In the genomic region with DNA sequence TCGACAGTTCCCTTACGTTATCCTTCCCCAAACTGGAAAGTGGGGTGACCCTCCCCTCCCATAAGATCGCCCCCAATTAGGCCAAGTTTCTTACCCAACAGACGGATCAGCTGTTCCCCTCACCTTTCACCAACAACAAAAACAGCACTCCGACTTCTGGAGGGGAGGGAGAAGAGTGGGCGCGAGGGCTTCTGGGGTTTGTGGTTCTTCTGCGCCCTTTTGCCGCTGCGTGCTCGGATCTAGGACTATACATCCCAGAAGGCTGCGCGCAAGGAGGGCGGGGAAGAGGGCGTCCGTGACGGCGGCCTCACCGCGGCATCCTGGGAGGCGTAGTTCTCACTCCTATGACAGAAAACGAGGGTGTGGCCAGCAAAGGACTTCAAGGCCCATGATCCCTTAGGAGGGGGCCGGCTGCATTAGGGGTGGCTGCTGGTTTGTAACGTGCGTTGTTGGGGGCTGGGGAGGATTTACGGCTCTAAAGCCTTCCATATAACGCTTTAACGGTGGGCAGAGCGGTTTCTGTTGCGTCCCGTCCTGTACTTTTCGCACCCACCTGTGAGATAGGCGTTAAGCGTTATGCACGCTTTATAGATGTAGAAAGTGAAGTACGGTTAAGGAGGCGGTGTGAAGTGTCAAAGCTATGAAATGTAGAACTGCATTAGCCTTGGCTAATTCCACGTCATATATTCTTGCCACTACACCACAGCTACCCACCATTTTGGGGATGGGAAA, we compare ENCODE assay signal across 8 cellular contexts. TPM values are rescaled to one million over a fixed set of nuclear protein-coding genes. Genes with fewer than 3 reads are reported as not detected.
DNase-seq lines count a peak whose midpoint lies in the region; ATAC-seq and TF ChIP-seq lines count a peak whose summit lies in the region.

A gene with protein sequence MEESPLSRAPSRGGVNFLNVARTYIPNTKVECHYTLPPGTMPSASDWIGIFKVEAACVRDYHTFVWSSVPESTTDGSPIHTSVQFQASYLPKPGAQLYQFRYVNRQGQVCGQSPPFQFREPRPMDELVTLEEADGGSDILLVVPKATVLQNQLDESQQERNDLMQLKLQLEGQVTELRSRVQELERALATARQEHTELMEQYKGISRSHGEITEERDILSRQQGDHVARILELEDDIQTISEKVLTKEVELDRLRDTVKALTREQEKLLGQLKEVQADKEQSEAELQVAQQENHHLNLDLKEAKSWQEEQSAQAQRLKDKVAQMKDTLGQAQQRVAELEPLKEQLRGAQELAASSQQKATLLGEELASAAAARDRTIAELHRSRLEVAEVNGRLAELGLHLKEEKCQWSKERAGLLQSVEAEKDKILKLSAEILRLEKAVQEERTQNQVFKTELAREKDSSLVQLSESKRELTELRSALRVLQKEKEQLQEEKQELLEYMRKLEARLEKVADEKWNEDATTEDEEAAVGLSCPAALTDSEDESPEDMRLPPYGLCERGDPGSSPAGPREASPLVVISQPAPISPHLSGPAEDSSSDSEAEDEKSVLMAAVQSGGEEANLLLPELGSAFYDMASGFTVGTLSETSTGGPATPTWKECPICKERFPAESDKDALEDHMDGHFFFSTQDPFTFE (minus strand): TSS at position 143 of the 732 bp plus-strand sequence. CDS start 2,210 bp downstream, outside the sequence.

- peak; percentile 99 for DNase-seq in NCI-H187 treated with DMSO at 0.1 percent for 48 hours (lab: John Stamatoyannopoulos, UW)
- peak; percentile 59 to 99 (median 98) for DNase-seq in anterior cingulate cortex (lab: John Stamatoyannopoulos, UW)
- DNase-seq in left ventricle myocardium superior: peak; percentile 98
- DNase-seq in prostate gland (ENCODE audit: low spot score): peak; percentile 98

- H3K4me1 ChIP-seq in prostate gland (replicated peaks) (no peaks in the 10 kb centered on the region), urinary bladder (ENCODE audit: insufficient read depth) (no peaks in the 10 kb centered on the region)

- whole genome bisulfite sequencing in prostate gland: under 1% methylated on average over 38 of the region's 38 CpGs
- WGBS in urinary bladder: under 1% methylated on average over 38 of the region's 38 CpGs

- H3K9me3 ChIP-seq in prostate gland: no peaks in the 10 kb centered on the region

- H3K4me3 ChIP-seq in prostate gland: peak within 1 kb of the TSS; percentile 53 to 56
- peak within 1 kb of the TSS; percentile 86 for H3K4me3 ChIP-seq in urinary bladder (ENCODE audit: low read depth, low read length)

- H3K27ac ChIP-seq in prostate gland: peak within 1 kb of the TSS; percentile 62 to 72
- H3K27ac ChIP-seq in urinary bladder (ENCODE audit: low read depth): peak within 1 kb of the TSS; percentile 54

- no peaks in the 10 kb centered on the region for H3K27me3 ChIP-seq in prostate gland (replicated peaks; ENCODE audit: insufficient read depth)

- peak; percentile 81 for TF ChIP-seq POLR2A in prostate gland (IDR thresholded peaks at IDR 0.05)

- TF ChIP-seq CTCF in prostate gland (IDR thresholded peaks at IDR 0.05): peak in 1 of 4 experiments; percentile 19

- intact Hi-C loops in T-helper 2 cell treated with Interferon-gamma antibody and Interleukin-4, amounts not matched to agents 100 ng/mL and 5 ng/mL, for 36 hours (cut with micrococcal nuclease): loop anchor here (1.0 to 2.0 kb wide), 6 partner anchors 19 to 461 kb away; partner anchors contain the start of genes ATF7, ATP5MC2, SMUG1 and TARBP2
- intact Hi-C loops in left ventricle myocardium superior (cut with micrococcal nuclease): no loop called here
- intact Hi-C loops in prostate gland (cut with DNase I): no loop called here

- peak; percentile 95 for ATAC-seq in GM18499 (IDR thresholded peaks at IDR 0.05; ENCODE audit: insufficient read depth, unreplicated experiment)
- ATAC-seq in HG02943 (IDR thresholded peaks at IDR 0.05; ENCODE audit: low read depth, unreplicated experiment): peak; percentile 97
- ATAC-seq in left ventricle myocardium superior: peak; percentile 99

- H3K36me3 ChIP-seq in prostate gland (peaks cover 0 to 1% of the 10 kb centered on the region in 2 donors), urinary bladder (ENCODE audit: insufficient read depth) (peaks cover 2% of the 10 kb centered on the region)

RNA-seq across cellular contexts. Expression of the gene that starts here (rescaled TPM):
- total RNA-seq in T-helper 2 cell treated with Interferon-gamma antibody and Interleukin-4, amounts not matched to agents 100 ng/mL and 5 ng/mL, for 36 hours: 40.7 and 45.5 TPM in 2 replicates
- total RNA-seq in left ventricle myocardium superior: 210 TPM
- 100 to 1,000 TPM; 108 to 194 TPM for total RNA-seq in prostate gland
- 85.4 TPM for total RNA-seq in urinary bladder
- 280 TPM for polyA plus RNA-seq in urinary bladder

Comparison
In these comparisons a context has a peak if more than half of its experiments do, and no peak if none do; other contexts are left out.
1. Peak in every context shown above with its lines: DNase-seq, ATAC-seq, H3K4me3 ChIP-seq and H3K27ac ChIP-seq.